Comparison of ENCODE assay signal across 8 cellular contexts in genomic region chr17:81101614-81102306, GRCh38.
A peak's percentile ranks its signal among the peaks of the same experiment; 100 is the strongest.
DNase-seq lines count a peak whose midpoint lies in the region; ATAC-seq and TF ChIP-seq lines count a peak whose summit lies in the region.

No MANE protein-coding gene starts in this region.

- peaks cover 2% of the 10 kb centered on the region for H3K27me3 Mint-ChIP-seq in activated T-cell treated with anti-CD3 and anti-CD28 coated beads, Interleukin-2, amount 50 U/mL, for 4 hours (ENCODE audit: low read depth)
- H3K27me3 Mint-ChIP-seq in nephron (ENCODE audit: low read depth): no peaks in the 10 kb centered on the region

- H3K4me1 Mint-ChIP-seq in activated T-cell treated with anti-CD3 and anti-CD28 coated beads, Interleukin-2, amount 50 U/mL, for 4 hours (ENCODE audit: low read depth): peaks cover 13% of the 10 kb centered on the region
- H3K4me1 Mint-ChIP-seq in nephron: peaks cover 12% of the 10 kb centered on the region

- TF ChIP-seq POLR2A in Peyer's patch (IDR thresholded peaks at IDR 0.05): no peak

- H3K4me3 Mint-ChIP-seq in activated T-cell treated with anti-CD3 and anti-CD28 coated beads, Interleukin-2, amount 50 U/mL, for 4 hours: no peak overlapping the region
- no peak overlapping the region for H3K4me3 Mint-ChIP-seq in nephron

- H3K9me3 Mint-ChIP-seq in activated T-cell treated with anti-CD3 and anti-CD28 coated beads, Interleukin-2, amount 50 U/mL, for 4 hours: no peaks in the 10 kb centered on the region
- no peaks in the 10 kb centered on the region for H3K9me3 Mint-ChIP-seq in nephron

- H3K9me3 ChIP-seq in Peyer's patch: no peaks in the 10 kb centered on the region

- no peak overlapping the region for H3K4me3 ChIP-seq in Peyer's patch

- DNase-seq in CMK (ENCODE audit: low read depth) (peak; percentile 64), HuH-7 (ENCODE audit: low spot score) (peak; percentile 100), Peyer's patch (peak; percentile 77 to 92 (median 90)), fibroblast of gingiva (ENCODE audit: low read depth) (peak; percentile 60)
- peak; percentile 89 for DNase-seq in activated T-cell treated with anti-CD3 and anti-CD28 coated beads, Interleukin-2, amount 50 U/mL, for 4 hours
- peak; percentile 94 for DNase-seq in stimulated activated naive CD8-positive, alpha-beta T cell treated with anti-CD3 and anti-CD28 coated beads, Interleukin-15, Interleukin-2, amounts not matched to agents 100 U/mL and 50 U/mL, for 24 hours

- peaks cover 3 to 21% (median 13%) of the 10 kb centered on the region in 4 donors for H3K4me1 ChIP-seq in Peyer's patch

- H3K27me3 ChIP-seq in Peyer's patch: no peaks in the 10 kb centered on the region

- H3K36me3 Mint-ChIP-seq in activated T-cell treated with anti-CD3 and anti-CD28 coated beads, Interleukin-2, amount 50 U/mL, for 4 hours (ENCODE audit: insufficient read depth): no peaks in the 10 kb centered on the region
- no peaks in the 10 kb centered on the region for H3K36me3 Mint-ChIP-seq in nephron (ENCODE audit: low read depth)

- TF ChIP-seq CTCF in Peyer's patch (IDR thresholded peaks at IDR 0.05) (peak; percentile 99 to 100 (median 100)), nephron (IDR thresholded peaks at IDR 0.05; ENCODE audit: unreplicated experiment in 3 of 3) (peak; percentile 100)

- H3K27ac Mint-ChIP-seq in nephron: no peak overlapping the region

- ATAC-seq in GM19467 (IDR thresholded peaks at IDR 0.05; ENCODE audit: unreplicated experiment): peak; percentile 75
- ATAC-seq in activated T-cell treated with anti-CD3 and anti-CD28 coated beads, Interleukin-2, amount 50 U/mL, for 4 hours: peak; percentile 95 to 99
- ATAC-seq in stimulated activated naive CD8-positive, alpha-beta T cell treated with anti-CD3 and anti-CD28 coated beads, Interleukin-15, Interleukin-2, amounts not matched to agents 100 U/mL and 50 U/mL, for 24 hours: peak; percentile 95

- H3K36me3 ChIP-seq in Peyer's patch: peaks cover 0 to 27% (median 0%) of the 10 kb centered on the region in 3 donors

- no peak overlapping the region for H3K27ac ChIP-seq in Peyer's patch
